Comparison of ENCODE assay signal across 24 cellular contexts in the genomic region with DNA sequence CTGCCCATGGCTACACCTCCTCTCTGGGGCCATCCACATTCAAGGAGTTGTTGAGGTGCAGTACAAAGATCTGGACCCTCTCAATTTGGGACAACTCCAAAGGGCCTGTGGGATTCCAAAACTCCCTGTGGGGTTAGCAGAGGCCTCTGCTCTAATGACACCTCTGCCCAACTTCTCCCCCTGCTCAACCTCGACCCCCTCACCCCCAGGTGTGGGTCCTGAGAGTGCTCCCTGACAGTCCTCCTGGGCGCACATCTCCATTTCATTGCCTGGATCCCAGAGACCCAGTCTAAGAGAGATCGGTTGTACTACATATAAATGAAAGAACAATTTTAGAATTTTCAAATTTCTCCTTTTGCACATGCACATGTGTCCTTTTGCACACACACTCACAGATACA.
"Had no signal": no experiment of that assay in that cellular context is flagged by ENCODE, and none has a peak within 500 bp of the region (broad histone marks: within the 10 kb centered on the region; RNA-seq: fewer than 3 reads in every experiment).

No MANE protein-coding gene starts in this region.

- H3K4me3 ChIP-seq: coronary artery, dorsolateral prefrontal cortex, esophagus muscularis mucosa, gastroesophageal sphincter, heart right ventricle, left ventricle myocardium inferior, lower lobe of right lung had no signal

- ATAC-seq: foreskin keratinocyte, gastroesophageal sphincter, heart right ventricle, left colon, left lobe of liver, lower lobe of right lung had no signal

- DNase-seq: dermis blood vessel endothelial cell; dorsolateral prefrontal cortex; effector CD4-positive, alpha-beta T cell; effector memory CD4-positive, alpha-beta T cell; foreskin keratinocyte; glutamatergic neuron; head of caudate nucleus; heart right ventricle; hippocampal formation; islet precursor cell; kidney; kidney glomerular epithelial cell; left colon; left ventricle myocardium inferior; lower lobe of right lung; mesenchymal stem cell; midbrain had no signal

- H3K27ac ChIP-seq: coronary artery, dorsolateral prefrontal cortex, esophagus muscularis mucosa, foreskin keratinocyte, gastroesophageal sphincter, heart right ventricle, left ventricle myocardium inferior, lower lobe of right lung had no signal

- H3K27me3 ChIP-seq: esophagus muscularis mucosa, gastroesophageal sphincter had no signal

- FAIRE-seq: colon, endothelial cell of umbilical vein, frontal cortex, kidney had no signal

- H3K9me3 ChIP-seq: esophagus muscularis mucosa, gastroesophageal sphincter, lower lobe of right lung had no signal

- H3K36me3 ChIP-seq: esophagus muscularis mucosa, gastroesophageal sphincter, heart right ventricle, left ventricle myocardium inferior, lower lobe of right lung had no signal

- H3K4me1 ChIP-seq: esophagus muscularis mucosa, foreskin keratinocyte, gastroesophageal sphincter, heart right ventricle, left ventricle myocardium inferior, lower lobe of right lung had no signal
